In genomic region chr13:93270769-93271753, GRCh38 we compare ENCODE assay signal across 15 cellular contexts. TPM values are rescaled to one million over a fixed set of nuclear protein-coding genes. Genes with fewer than 3 reads are reported as not detected.
DNase-seq lines count a peak whose midpoint lies in the region; ATAC-seq and TF ChIP-seq lines count a peak whose summit lies in the region.
"Had no signal": no experiment of that assay in that cellular context is flagged by ENCODE, and none has a peak within 500 bp of the region (broad histone marks: within the 10 kb centered on the region; RNA-seq: fewer than 3 reads in every experiment).

No MANE protein-coding gene starts in this region.

- CTCF ChIA-PET in MCF 10A (lab: Yijun Ruan, JAX) = interaction anchor here (0.6 kb wide), 2 partner anchors 383 to 1065 kb away, joined by 3 to 4 read pairs; no protein-coding TSS in a partner anchor

- H3K4me1 Mint-ChIP-seq in MCF 10A (ENCODE audit: insufficient read depth, unreplicated experiment) = peaks cover 11% of the 10 kb centered on the region
- peaks cover 20% of the 10 kb centered on the region for H3K4me1 Mint-ChIP-seq in endodermal cell
- H3K4me1 Mint-ChIP-seq: activated naive CD4-positive, alpha-beta T cell treated with anti-CD3 and anti-CD28 coated beads, Interleukin-2, amount 50 U/mL, for 24 hours had no signal

- no TSS peak for BruUV-seq in MCF 10A (replicated peaks; lab: Mats Ljungman, UMichigan)

- no peaks in the 10 kb centered on the region for H3K9me3 Mint-ChIP-seq in MCF 10A (ENCODE audit: unreplicated experiment)
- H3K9me3 Mint-ChIP-seq in endodermal cell = no peaks in the 10 kb centered on the region
- H3K9me3 Mint-ChIP-seq: activated naive CD4-positive, alpha-beta T cell treated with anti-CD3 and anti-CD28 coated beads, Interleukin-2, amount 50 U/mL, for 24 hours; neural crest cell had no signal

- no peak for TF ChIP-seq CTCF in MCF 10A (IDR thresholded peaks at IDR 0.05; ENCODE audit: unreplicated experiment)
- no peak for TF ChIP-seq CTCF in breast epithelium (IDR thresholded peaks at IDR 0.05)
- TF ChIP-seq CTCF in endodermal cell (conservative IDR thresholded peaks at IDR 0.05) = no peak
- no peak for TF ChIP-seq CTCF in smooth muscle cell (IDR thresholded peaks at IDR 0.05; ENCODE audit: borderline replicate concordance, insufficient read depth, poor library complexity, severe bottlenecking)
- no peak for TF ChIP-seq CTCF in suprapubic skin (IDR thresholded peaks at IDR 0.05)

- H3K36me3 Mint-ChIP-seq in MCF 10A (ENCODE audit: insufficient read depth, unreplicated experiment) (no peaks in the 10 kb centered on the region), endodermal cell (ENCODE audit: low read depth) (peaks cover 2% of the 10 kb centered on the region)
- H3K36me3 Mint-ChIP-seq: activated naive CD4-positive, alpha-beta T cell treated with anti-CD3 and anti-CD28 coated beads, Interleukin-2, amount 50 U/mL, for 24 hours had no signal

- H3K9ac ChIP-seq in endodermal cell (ENCODE audit: extremely low read depth, low read length, poor library complexity, severe bottlenecking) (no peak overlapping the region), smooth muscle cell (ENCODE audit: low read depth) (no peak overlapping the region)

- intact Hi-C loops in MCF 10A (cut with micrococcal nuclease) = no loop called here
- intact Hi-C loops in breast epithelium (cut with DNase I; ENCODE audit: low total_unique reads) = no loop called here

- H3K4me3 ChIP-seq in breast epithelium (no peak overlapping the region), endodermal cell (ENCODE audit: low read length) (no peak overlapping the region), smooth muscle cell (peak overlapping the region; percentile 17), suprapubic skin (no peak overlapping the region)
- H3K4me3 ChIP-seq: colonic mucosa, spleen had no signal

- H3F3A ChIP-seq in smooth muscle cell (ENCODE audit: low read depth) = no peaks in the 10 kb centered on the region

- H3K27me3 Mint-ChIP-seq in MCF 10A (ENCODE audit: insufficient read depth, unreplicated experiment) (no peaks in the 10 kb centered on the region), endodermal cell (ENCODE audit: insufficient read depth) (no peaks in the 10 kb centered on the region)
- H3K27me3 Mint-ChIP-seq: activated naive CD4-positive, alpha-beta T cell treated with anti-CD3 and anti-CD28 coated beads, Interleukin-2, amount 50 U/mL, for 24 hours had no signal

- peaks cover 6% of the 10 kb centered on the region for H3K79me2 ChIP-seq in smooth muscle cell (ENCODE audit: low read depth)

- no peak for TF ChIP-seq POLR2A in breast epithelium (IDR thresholded peaks at IDR 0.05)
- no peak for TF ChIP-seq POLR2A in suprapubic skin (IDR thresholded peaks at IDR 0.05)

- no peak for ATAC-seq in GM19467 (IDR thresholded peaks at IDR 0.05; ENCODE audit: unreplicated experiment)
- ATAC-seq: activated CD8-positive, alpha-beta T cell treated with anti-CD3 and anti-CD28 coated beads, Interleukin-2, amount 10 ng/mL, durations not matched to agents 7 days and 5 days had no signal

- H3K27ac ChIP-seq in breast epithelium = no peak overlapping the region
- H3K27ac ChIP-seq in endodermal cell (ENCODE audit: low read depth, low read length) = no peak overlapping the region
- peak overlapping the region; percentile 34 for H3K27ac ChIP-seq in smooth muscle cell (ENCODE audit: low read depth)
- H3K27ac ChIP-seq in suprapubic skin = no peak overlapping the region
- H3K27ac ChIP-seq: colonic mucosa, spleen had no signal

- H3K27ac Mint-ChIP-seq in MCF 10A (ENCODE audit: low read depth, unreplicated experiment) = peak overlapping the region; percentile 8
- peak overlapping the region; percentile 20 for H3K27ac Mint-ChIP-seq in endodermal cell
- H3K27ac Mint-ChIP-seq: activated CD8-positive, alpha-beta T cell treated with anti-CD3 and anti-CD28 coated beads, Interleukin-2, amount 10 ng/mL, durations not matched to agents 7 days and 5 days; activated naive CD4-positive, alpha-beta T cell treated with anti-CD3 and anti-CD28 coated beads, Interleukin-2, amount 50 U/mL, for 24 hours had no signal

- H3K4me1 ChIP-seq in breast epithelium (no peaks in the 10 kb centered on the region), endodermal cell (ENCODE audit: control insufficient read depth, insufficient read depth, low read length) (peaks cover 8% of the 10 kb centered on the region), smooth muscle cell (ENCODE audit: low read depth) (peaks cover 10% of the 10 kb centered on the region), suprapubic skin (no peaks in the 10 kb centered on the region)
- H3K4me1 ChIP-seq: colonic mucosa, spleen had no signal

- no peak for DNase-seq in MCF 10A (ENCODE audit: unreplicated experiment)
- DNase-seq in breast epithelium (ENCODE audit: low spot score in 2 of 2) = no peak
- DNase-seq in NCI-H82 treated with DMSO at 0.1 percent for 48 hours (lab: John Stamatoyannopoulos, UW; ENCODE audit: unreplicated experiment) = peak; percentile 100
- DNase-seq in endodermal cell = no peak
- no peak for DNase-seq in smooth muscle cell (lab: John Stamatoyannopoulos, UW; ENCODE audit: unreplicated experiment)
- no peak for DNase-seq in islet precursor cell
- no peak for DNase-seq in suprapubic skin (ENCODE audit: low spot score in 2 of 2)
- DNase-seq: activated CD8-positive, alpha-beta T cell treated with anti-CD3 and anti-CD28 coated beads, Interleukin-2, amount 10 ng/mL, durations not matched to agents 7 days and 5 days; colonic mucosa; Kasumi-1; spleen had no signal

- H3K27me3 ChIP-seq in breast epithelium (no peaks in the 10 kb centered on the region), endodermal cell (ENCODE audit: control insufficient read depth, insufficient read depth, low read length, poor library complexity, severe bottlenecking) (no peaks in the 10 kb centered on the region), smooth muscle cell (ENCODE audit: low read depth) (no peaks in the 10 kb centered on the region), suprapubic skin (no peaks in the 10 kb centered on the region)
- H3K27me3 ChIP-seq: colonic mucosa, spleen had no signal

- TF ChIP-seq EP300 in suprapubic skin (IDR thresholded peaks at IDR 0.05) = no peak

- no peaks in the 10 kb centered on the region for H4K20me1 ChIP-seq in smooth muscle cell (ENCODE audit: low read depth)

- H3K4me3 Mint-ChIP-seq in MCF 10A (ENCODE audit: unreplicated experiment) (no peak overlapping the region), endodermal cell (no peak overlapping the region)
- H3K4me3 Mint-ChIP-seq: activated CD8-positive, alpha-beta T cell treated with anti-CD3 and anti-CD28 coated beads, Interleukin-2, amount 10 ng/mL, durations not matched to agents 7 days and 5 days; activated naive CD4-positive, alpha-beta T cell treated with anti-CD3 and anti-CD28 coated beads, Interleukin-2, amount 50 U/mL, for 24 hours; neural crest cell had no signal

- POLR2A ChIA-PET in MCF 10A (lab: Yijun Ruan, JAX) = interaction anchor here (0.7 to 1.4 kb wide), 2 partner anchors 26 to 926 kb away, joined by 3 read pairs; no protein-coding TSS in a partner anchor

- H3K9me3 ChIP-seq in breast epithelium = no peaks in the 10 kb centered on the region
- H3K9me3 ChIP-seq in endodermal cell (ENCODE audit: control insufficient read depth, low read length) = no peaks in the 10 kb centered on the region
- H3K9me3 ChIP-seq in smooth muscle cell (replicated peaks; ENCODE audit: low read depth) = no peaks in the 10 kb centered on the region
- H3K9me3 ChIP-seq in suprapubic skin = no peaks in the 10 kb centered on the region
- H3K9me3 ChIP-seq: colonic mucosa, spleen had no signal

- H2AFZ ChIP-seq in smooth muscle cell (ENCODE audit: low read depth) = peak overlapping the region; percentile 23

- WGBS in endodermal cell (ENCODE audit: insufficient coverage in 1 of 2, insufficient read length in 1 of 2), 2 experiments = 78% methylated on average over 2 to 5 of the region's 5 CpGs
- 31% methylated on average over 5 of the region's 5 CpGs for WGBS in smooth muscle cell (ENCODE audit: low lambda C conversion rate)
- WGBS in suprapubic skin = 73% methylated on average over 5 of the region's 5 CpGs

- H3K4me2 ChIP-seq in smooth muscle cell = peak overlapping the region; percentile 60

- H3K36me3 ChIP-seq in breast epithelium (no peaks in the 10 kb centered on the region), endodermal cell (ENCODE audit: control insufficient read depth, insufficient read depth, low read length) (peaks cover 44% of the 10 kb centered on the region), smooth muscle cell (ENCODE audit: low read depth) (no peaks in the 10 kb centered on the region), suprapubic skin (no peaks in the 10 kb centered on the region)
- H3K36me3 ChIP-seq: colonic mucosa, spleen had no signal

RNA-seq across cellular contexts. Expression of gene GPC6, which starts 44.5 kb away (rescaled TPM):
- total RNA-seq in MCF 10A (2022) (8.4 and 9.7 TPM in 2 replicates), breast epithelium (10 to 100 TPM in 1 of 3 donors, 1 to 10 TPM in 2; 3.5 to 44.0 (median 4.9) TPM), endodermal cell (10 to 100 TPM; 69.6 to 80.4 TPM), smooth muscle cell (68.5 and 85.4 TPM in 2 replicates), suprapubic skin (1 to 10 TPM; 2.7 to 5.7 (median 4.4) TPM)
- polyA plus RNA-seq in endodermal cell (2013, experiment 1 of 2) = 33.2 TPM
- polyA plus RNA-seq in endodermal cell (2013, experiment 2 of 2) = 36.2 TPM
- 18.2 and 19.7 TPM in 2 replicates for polyA plus RNA-seq in smooth muscle cell
- total RNA-seq: activated CD8-positive, alpha-beta T cell treated with anti-CD3 and anti-CD28 coated beads, Interleukin-2, amount 10 ng/mL, durations not matched to agents 7 days and 5 days; T-helper 2 cell treated with Interferon-gamma antibody and Interleukin-4, amounts not matched to agents 100 ng/mL and 5 ng/mL, for 36 hours had no signal
